Comparison of ENCODE assay signal across 10 cellular contexts in genomic region chr15:67033521-67033920, GRCh38. TPM values are rescaled to one million over a fixed set of nuclear protein-coding genes. Genes with fewer than 3 reads are reported as not detected.
DNase-seq lines count a peak whose midpoint lies in the region; ATAC-seq and TF ChIP-seq lines count a peak whose summit lies in the region.
"Had no signal": no experiment of that assay in that cellular context is flagged by ENCODE, and none has a peak within 500 bp of the region (broad histone marks: within the 10 kb centered on the region; RNA-seq: fewer than 3 reads in every experiment).

No MANE protein-coding gene starts in this region.

- H3K9me3 ChIP-seq in GM23248 (ENCODE audit: low read depth) (no peaks in the 10 kb centered on the region), right cardiac atrium (ENCODE audit: control insufficient read depth, low read length) (no peaks in the 10 kb centered on the region), skeletal muscle satellite cell (replicated peaks; ENCODE audit: low read length) (no peaks in the 10 kb centered on the region)

- H3K4me3 ChIP-seq in GM23248 (peak overlapping the region; percentile 2; the same call in 1 of the 2 replicates), right cardiac atrium (ENCODE audit: low read length) (peak overlapping the region; percentile 16), skeletal muscle satellite cell (ENCODE audit: low read length) (peak overlapping the region; percentile 44)

- H4K20me1 ChIP-seq in GM23248 (ENCODE audit: insufficient read depth) = no peaks in the 10 kb centered on the region

- H3K9me3 Mint-ChIP-seq in type B pancreatic cell = no peaks in the 10 kb centered on the region
- H3K9me3 Mint-ChIP-seq: neural crest cell had no signal

- peak; percentile 56 for ATAC-seq in right cardiac atrium

- H3K27me3 ChIP-seq in GM23248 (replicated peaks; ENCODE audit: insufficient read depth) (peaks cover 8% of the 10 kb centered on the region; the same call in 1 of the 2 replicates), right cardiac atrium (ENCODE audit: control insufficient read depth, insufficient read depth) (no peaks in the 10 kb centered on the region), skeletal muscle satellite cell (ENCODE audit: control insufficient read depth, insufficient read depth, low read length) (peaks cover 11% of the 10 kb centered on the region)

- no peak overlapping the region for H3K4me2 ChIP-seq in GM23248 (ENCODE audit: unreplicated experiment)
- peak overlapping the region; percentile 63 for H3K4me2 ChIP-seq in skeletal muscle satellite cell (ENCODE audit: low read length)

- H3K4me3 Mint-ChIP-seq in type B pancreatic cell = no peak overlapping the region

- H3K9ac ChIP-seq in GM23248 (no peak overlapping the region), skeletal muscle satellite cell (ENCODE audit: low read depth, low read length) (no peak overlapping the region)

- H3F3A ChIP-seq in GM23248 (ENCODE audit: insufficient read depth) = peaks cover 1% of the 10 kb centered on the region; the same call in 1 of the 2 replicates

- no peak for TF ChIP-seq CTCF in type B pancreatic cell (conservative IDR thresholded peaks at IDR 0.05)

- TF ChIP-seq POLR2A in erythroblast (IDR thresholded peaks at IDR 0.05; ENCODE audit: low read length) = no peak

- no peaks in the 10 kb centered on the region for H3K36me3 Mint-ChIP-seq in type B pancreatic cell

- H3K27ac ChIP-seq in GM23248 (no peak overlapping the region), right cardiac atrium (ENCODE audit: low read length) (no peak overlapping the region)

- intact Hi-C loops in right cardiac atrium (cut with DNase I) = no loop called here

- no peak overlapping the region for H3K27ac Mint-ChIP-seq in type B pancreatic cell

- 30 to 31% methylated on average over 34 to 40 of the region's 50 CpGs for WGBS in GM23248 (ENCODE audit: low coverage in 1 of 2, low lambda C conversion rate in 2 of 2, missing lambda C conversion rate in 2 of 2), 2 experiments
- 4% methylated on average over 50 of the region's 50 CpGs for WGBS in right cardiac atrium

- H3K4me1 Mint-ChIP-seq in type B pancreatic cell (ENCODE audit: unreplicated experiment) = peaks cover 25% of the 10 kb centered on the region

- H3K36me3 ChIP-seq in GM23248 (ENCODE audit: low read depth) (no peaks in the 10 kb centered on the region), skeletal muscle satellite cell (ENCODE audit: insufficient read depth, low read length) (no peaks in the 10 kb centered on the region)

- in situ Hi-C loops in GM23248 (cut with MboI) = no loop called here

- peaks cover 14% of the 10 kb centered on the region for H3K27me3 Mint-ChIP-seq in type B pancreatic cell

- no peaks in the 10 kb centered on the region for H3K79me2 ChIP-seq in GM23248 (ENCODE audit: insufficient read depth)

- DNase-seq in GM23248 (no peak), right cardiac atrium (peak in 2 of 3 donors; percentile 75 to 76), HuH-7 (ENCODE audit: low spot score) (no peak), SIG-M5 (lab: John Stamatoyannopoulos, UW) (no peak), type B pancreatic cell (ENCODE audit: extremely low spot score, unreplicated experiment) (no peak), erythroblast (lab: John Stamatoyannopoulos, UW) (no peak)
- peak; percentile 66 for DNase-seq in activated effector memory CD4-positive, alpha-beta T cell treated with anti-CD3 and anti-CD28 coated beads, Interleukin-2, amount 50 U/mL, for 16 hours
- DNase-seq: Karpas-422 had no signal

- no peak overlapping the region; the same call in 1 of the 2 replicates for H2AFZ ChIP-seq in GM23248

- H3K9me2 ChIP-seq in GM23248 (ENCODE audit: insufficient read depth) = no peaks in the 10 kb centered on the region

- H3K4me1 ChIP-seq in GM23248 (ENCODE audit: insufficient read depth) = 0 out of 2 replicates have a peak, but pooled peaks cover 4% of the 10 kb centered on the region
- H3K4me1 ChIP-seq in right cardiac atrium (ENCODE audit: control insufficient read depth, insufficient read depth, low read length) = peaks cover 6% of the 10 kb centered on the region
- H3K4me1 ChIP-seq in skeletal muscle satellite cell (ENCODE audit: control insufficient read depth, insufficient read depth, low read length) = peaks cover 9% of the 10 kb centered on the region

RNA-seq across cellular contexts. Expression of gene SMAD3, which starts 31.9 kb away (rescaled TPM):
- 34.0 and 50.1 TPM in 2 replicates for total RNA-seq in GM23248 (2014; rRNA removed; shearing (Covaris generic))
- polyA plus RNA-seq in GM23248 (2016; fragmentation: Nextera tagmentation; extraction: Ambion mirVana) (30.8 and 30.9 TPM in 2 replicates), right cardiac atrium (9.9 TPM)
- total RNA-seq in right cardiac atrium (10 to 100 TPM; 29.2 to 40.5 (median 30.5) TPM), type B pancreatic cell (ENCODE audit: low replicate concordance) (52.0 and 59.0 TPM in 2 replicates)
- total RNA-seq in skeletal muscle satellite cell (2012; rRNA removed) = 18.3 and 32.1 TPM in 2 replicates

Comparison
In these comparisons a context has a peak if more than half of its experiments do, and no peak if none do; other contexts are left out.
1. DNase-seq: peak in activated effector memory CD4-positive, alpha-beta T cell treated with anti-CD3 and anti-CD28 coated beads, Interleukin-2, amount 50 U/mL, for 16 hours (single experiment) and right cardiac atrium (2 of 3); none in GM23248 (single experiment), HuH-7 (single experiment), SIG-M5 (single experiment), type B pancreatic cell (single experiment) and erythroblast (0 of 2).
2. Peak in every context shown above with its lines, with median percentiles within 50 percentile points of each other: H3K4me3 ChIP-seq.